28 cellular contexts compared by ENCODE assay signal in genomic region chr9:26643826-26644225, GRCh38.
"Had no signal": no experiment of that assay in that cellular context is flagged by ENCODE, and none has a peak within 500 bp of the region (broad histone marks: within the 10 kb centered on the region; RNA-seq: fewer than 3 reads in every experiment).

No MANE protein-coding gene starts in this region.

- H3K27me3 Mint-ChIP-seq: stimulated activated naive B cell treated with anti-CD40 and anti-IgM and Interleukin-4, amounts not matched to agents 10 μg/mL and 1 μg/mL and 100 μg/mL, for 72 hours; stimulated activated naive CD8-positive, alpha-beta T cell treated with anti-CD3 and anti-CD28 coated beads, Interleukin-15, amount 100 ng/mL, for 72 hours; stimulated activated naive CD8-positive, alpha-beta T cell treated with anti-CD3 and anti-CD28 coated beads, Interleukin-15, Interleukin-2, amounts not matched to agents 100 ng/mL and 50 ng/mL, for 24 hours had no signal

- ATAC-seq: stimulated activated effector memory CD8-positive, alpha-beta T cell treated with anti-CD3 and anti-CD28 coated beads, Interleukin-12 subunit alpha, Interleukin-12 subunit beta, amount 100 ng/mL, for 72 hours; stimulated activated naive B cell treated with anti-CD40 and anti-IgM and Interleukin-4, amounts not matched to agents 10 μg/mL and 1 μg/mL and 100 μg/mL, for 72 hours; stimulated activated naive CD8-positive, alpha-beta T cell treated with anti-CD3 and anti-CD28 coated beads, Interleukin-15, amount 100 ng/mL, for 72 hours; stimulated activated naive CD8-positive, alpha-beta T cell treated with anti-CD3 and anti-CD28 coated beads, Interleukin-15, Interleukin-2, amounts not matched to agents 100 U/mL and 50 U/mL, for 24 hours; upper lobe of right lung had no signal

- H3K4me1 Mint-ChIP-seq: stimulated activated effector memory CD8-positive, alpha-beta T cell treated with anti-CD3 and anti-CD28 coated beads, Interleukin-12 subunit alpha, Interleukin-12 subunit beta, amount 100 ng/mL, for 72 hours; stimulated activated naive B cell treated with anti-CD40 and anti-IgM and Interleukin-4, amounts not matched to agents 10 μg/mL and 1 μg/mL and 100 μg/mL, for 72 hours; stimulated activated naive CD8-positive, alpha-beta T cell treated with anti-CD3 and anti-CD28 coated beads, Interleukin-15, amount 100 ng/mL, for 72 hours had no signal

- H3K9me3 ChIP-seq: stomach, suprapubic skin, testis, thoracic aorta, thyroid gland, tibial artery, tibial nerve, transverse colon, upper lobe of left lung, upper lobe of right lung, uterus, vagina had no signal

- DNase-seq: stimulated activated CD4-positive, alpha-beta T cell treated with anti-CD3 and anti-CD28 coated beads, Interleukin-2, amount 100 ng/mL, for 48 hours; stimulated activated CD4-positive, alpha-beta T cell treated with anti-CD3 and anti-CD28 coated beads, Interleukin-4, amount 100 ng/mL, for 1 hour; stimulated activated CD4-positive, alpha-beta T cell treated with anti-CD3 and anti-CD28 coated beads, Interleukin-4, amount 100 ng/mL, for 24 hours; stimulated activated CD4-positive, alpha-beta T cell treated with anti-CD3 and anti-CD28 coated beads, Interleukin-4, amount 100 ng/mL, for 4 hours; stimulated activated CD8-positive, alpha-beta memory T cell treated with anti-CD3 and anti-CD28 coated beads, Interleukin-4, amount 100 ng/mL, for 48 hours; stimulated activated naive B cell treated with anti-CD40 and anti-IgM and Interleukin-4, amounts not matched to agents 10 μg/mL and 1 μg/mL and 100 μg/mL, for 72 hours; stimulated activated naive CD4-positive, alpha-beta T cell; stimulated activated naive CD4-positive, alpha-beta T cell treated with Interleukin-2 at 50 U/mL for 16 hours; stimulated activated naive CD8-positive, alpha-beta T cell treated with anti-CD3 and anti-CD28 coated beads, Interleukin-15, amount 100 ng/mL, for 72 hours; stimulated activated naive CD8-positive, alpha-beta T cell treated with anti-CD3 and anti-CD28 coated beads, Interleukin-15, Interleukin-2, amounts not matched to agents 100 U/mL and 50 U/mL, for 24 hours; stomach; substantia nigra; testis; tibial artery; transverse colon; trophoblast cell; upper lobe of left lung; upper lobe of right lung; uterus had no signal

- H3K36me3 Mint-ChIP-seq: stimulated activated effector memory CD8-positive, alpha-beta T cell treated with anti-CD3 and anti-CD28 coated beads, Interleukin-12 subunit alpha, Interleukin-12 subunit beta, amount 100 ng/mL, for 72 hours; stimulated activated naive B cell treated with anti-CD40 and anti-IgM and Interleukin-4, amounts not matched to agents 10 μg/mL and 1 μg/mL and 100 μg/mL, for 72 hours; type B pancreatic cell had no signal

- H3K4me3 ChIP-seq: stomach, suprapubic skin, testis, thoracic aorta, thyroid gland, tibial artery, tibial nerve, transverse colon, upper lobe of left lung, upper lobe of right lung, uterus, vagina had no signal

- H3K4me3 Mint-ChIP-seq: stimulated activated effector memory CD8-positive, alpha-beta T cell treated with anti-CD3 and anti-CD28 coated beads, Interleukin-12 subunit alpha, Interleukin-12 subunit beta, amount 100 ng/mL, for 72 hours; stimulated activated naive B cell treated with anti-CD40 and anti-IgM and Interleukin-4, amounts not matched to agents 10 μg/mL and 1 μg/mL and 100 μg/mL, for 72 hours; stimulated activated naive CD8-positive, alpha-beta T cell treated with anti-CD3 and anti-CD28 coated beads, Interleukin-15, amount 100 ng/mL, for 72 hours; stimulated activated naive CD8-positive, alpha-beta T cell treated with anti-CD3 and anti-CD28 coated beads, Interleukin-15, Interleukin-2, amounts not matched to agents 100 ng/mL and 50 ng/mL, for 24 hours; type B pancreatic cell had no signal

- H3K36me3 ChIP-seq: stomach, suprapubic skin, thoracic aorta, thyroid gland, tibial artery, tibial nerve, transverse colon, upper lobe of left lung, upper lobe of right lung, uterus, vagina had no signal

- H3K27me3 ChIP-seq: stomach, suprapubic skin, testis, thyroid gland, tibial artery, tibial nerve, transverse colon, upper lobe of left lung, upper lobe of right lung, uterus, vagina had no signal

- H3K27ac Mint-ChIP-seq: stimulated activated effector memory CD8-positive, alpha-beta T cell treated with anti-CD3 and anti-CD28 coated beads, Interleukin-12 subunit alpha, Interleukin-12 subunit beta, amount 100 ng/mL, for 72 hours; stimulated activated naive B cell treated with anti-CD40 and anti-IgM and Interleukin-4, amounts not matched to agents 10 μg/mL and 1 μg/mL and 100 μg/mL, for 72 hours; stimulated activated naive CD8-positive, alpha-beta T cell treated with anti-CD3 and anti-CD28 coated beads, Interleukin-15, amount 100 ng/mL, for 72 hours; stimulated activated naive CD8-positive, alpha-beta T cell treated with anti-CD3 and anti-CD28 coated beads, Interleukin-15, Interleukin-2, amounts not matched to agents 100 ng/mL and 50 ng/mL, for 24 hours; type B pancreatic cell had no signal

- H3K27ac ChIP-seq: stomach, suprapubic skin, testis, thoracic aorta, thyroid gland, tibial artery, tibial nerve, transverse colon, upper lobe of left lung, upper lobe of right lung, uterus, vagina had no signal

- H3K9me3 Mint-ChIP-seq: stimulated activated effector memory CD8-positive, alpha-beta T cell treated with anti-CD3 and anti-CD28 coated beads, Interleukin-12 subunit alpha, Interleukin-12 subunit beta, amount 100 ng/mL, for 72 hours; stimulated activated naive B cell treated with anti-CD40 and anti-IgM and Interleukin-4, amounts not matched to agents 10 μg/mL and 1 μg/mL and 100 μg/mL, for 72 hours; stimulated activated naive CD8-positive, alpha-beta T cell treated with anti-CD3 and anti-CD28 coated beads, Interleukin-15, Interleukin-2, amounts not matched to agents 100 ng/mL and 50 ng/mL, for 24 hours; type B pancreatic cell had no signal

- H3K4me1 ChIP-seq: stomach, suprapubic skin, testis, tibial artery, tibial nerve, transverse colon, upper lobe of left lung, upper lobe of right lung, uterus, vagina had no signal

- FAIRE-seq: urothelium cell line had no signal
